11 cellular contexts compared by ENCODE assay signal in genomic region chr2:61193670-61194561, GRCh38. TPM values are rescaled to one million over a fixed set of nuclear protein-coding genes. Genes with fewer than 3 reads are reported as not detected.
DNase-seq lines count a peak whose midpoint lies in the region; ATAC-seq and TF ChIP-seq lines count a peak whose summit lies in the region.
"Had no signal": no experiment of that assay in that cellular context is flagged by ENCODE, and none has a peak within 500 bp of the region (broad histone marks: within the 10 kb centered on the region; RNA-seq: fewer than 3 reads in every experiment).

No MANE protein-coding gene starts in this region.

- peaks cover 3% of the 10 kb centered on the region; the same call in 1 of the 2 replicates for H4K20me1 ChIP-seq in DND-41 (ENCODE audit: insufficient read depth, low read length)

- H3K79me2 ChIP-seq in DND-41 (ENCODE audit: insufficient read depth, low read length) = no peaks in the 10 kb centered on the region
- H3K79me2 ChIP-seq: parathyroid adenoma had no signal

- H3K9ac ChIP-seq in DND-41 (ENCODE audit: low read depth, low read length) = no peak overlapping the region
- H3K9ac ChIP-seq: parathyroid adenoma had no signal

- H3K36me3 Mint-ChIP-seq in activated naive CD8-positive, alpha-beta T cell treated with anti-CD3 and anti-CD28 coated beads, Interleukin-2, amount 10 ng/mL, durations not matched to agents 7 days and 5 days = peaks cover 24% of the 10 kb centered on the region
- H3K36me3 Mint-ChIP-seq in natural killer cell = peaks cover under 1% of the 10 kb centered on the region

- TF ChIP-seq CTCF in DND-41 (IDR thresholded peaks at IDR 0.05; ENCODE audit: borderline replicate concordance, extremely low read depth, low read length, poor library complexity, severe bottlenecking) (no peak), natural killer cell (IDR thresholded peaks at IDR 0.05) (no peak), testis (IDR thresholded peaks at IDR 0.05) (no peak)

- no peak for TF ChIP-seq POLR2A in testis (IDR thresholded peaks at IDR 0.05)

- H3K9me3 ChIP-seq in DND-41 (ENCODE audit: insufficient read depth, low read length, severe bottlenecking) = no peaks in the 10 kb centered on the region
- no peaks in the 10 kb centered on the region for H3K9me3 ChIP-seq in testis

- H3K9me3 Mint-ChIP-seq in activated naive CD8-positive, alpha-beta T cell treated with anti-CD3 and anti-CD28 coated beads, Interleukin-2, amount 10 ng/mL, durations not matched to agents 7 days and 5 days = no peaks in the 10 kb centered on the region
- no peaks in the 10 kb centered on the region for H3K9me3 Mint-ChIP-seq in natural killer cell
- H3K9me3 Mint-ChIP-seq: CD14-positive monocyte had no signal

- no peaks in the 10 kb centered on the region for H3K27me3 Mint-ChIP-seq in activated naive CD8-positive, alpha-beta T cell treated with anti-CD3 and anti-CD28 coated beads, Interleukin-2, amount 10 ng/mL, durations not matched to agents 7 days and 5 days
- no peaks in the 10 kb centered on the region for H3K27me3 Mint-ChIP-seq in natural killer cell (ENCODE audit: low read depth in 2 of 2)

- 83 to 86% methylated on average over 4 of the region's 4 CpGs for WGBS in testis, 2 donors

- no peak overlapping the region for H3K4me2 ChIP-seq in DND-41 (ENCODE audit: insufficient read depth, low read length)

- H3K4me3 ChIP-seq in DND-41 (ENCODE audit: low read depth in 1 of 2, low read length in 2 of 2) = no peak overlapping the region
- H3K4me3 ChIP-seq in testis = no peak overlapping the region
- H3K4me3 ChIP-seq: lung had no signal

- H3K27ac Mint-ChIP-seq in activated naive CD8-positive, alpha-beta T cell treated with anti-CD3 and anti-CD28 coated beads, Interleukin-2, amount 10 ng/mL, durations not matched to agents 7 days and 5 days = peak overlapping the region; percentile 58
- H3K27ac Mint-ChIP-seq in natural killer cell = peak overlapping the region; percentile 78 to 79

- DNase-seq in DND-41 (no peak), Kasumi-1 (lab: John Stamatoyannopoulos, UW) (peak; percentile 23 to 25), natural killer cell (no peak), HPDE6-E6E7 (ENCODE audit: extremely low spot score) (no peak), testis (no peak)
- no peak for DNase-seq in activated naive CD8-positive, alpha-beta T cell treated with anti-CD3 and anti-CD28 coated beads, Interleukin-2, amount 10 ng/mL, durations not matched to agents 7 days and 5 days
- DNase-seq: NCI-H2171 had no signal

- H3K4me1 ChIP-seq in DND-41 (ENCODE audit: insufficient read depth, low read length) (no peaks in the 10 kb centered on the region), testis (no peaks in the 10 kb centered on the region)
- H3K4me1 ChIP-seq: parathyroid adenoma had no signal

- H3K27me3 ChIP-seq in DND-41 (ENCODE audit: insufficient read depth, low read length, poor library complexity) (no peaks in the 10 kb centered on the region), testis (no peaks in the 10 kb centered on the region)

- peak; percentile 36; the same call in 1 of the 3 replicates for ATAC-seq in DND-41 (ENCODE audit: insufficient read depth, low read depth)
- peak; percentile 73 for ATAC-seq in activated naive CD8-positive, alpha-beta T cell treated with anti-CD3 and anti-CD28 coated beads, Interleukin-2, amount 10 ng/mL, durations not matched to agents 7 days and 5 days (ENCODE audit: low read depth)
- ATAC-seq in natural killer cell = peak; percentile 95 to 98 (median 95)
- no peak for ATAC-seq in GM21526 (IDR thresholded peaks at IDR 0.05; ENCODE audit: low FRiP score, unreplicated experiment)

- H2AFZ ChIP-seq in DND-41 (ENCODE audit: low read depth, low read length) = no peak overlapping the region
- H2AFZ ChIP-seq: parathyroid adenoma had no signal

- intact Hi-C loops in natural killer cell (cut with micrococcal nuclease) (no loop called here), testis (cut with DNase I; ENCODE audit: low total_unique reads) (no loop called here)

- H3K27ac ChIP-seq in DND-41 (ENCODE audit: low read length) (no peak overlapping the region), testis (no peak overlapping the region)
- H3K27ac ChIP-seq: parathyroid adenoma had no signal

- POLR2A ChIA-PET in activated naive CD8-positive, alpha-beta T cell treated with anti-CD3 and anti-CD28 coated beads, Interleukin-2, amount 10 ng/mL, durations not matched to agents 7 days and 5 days (lab: Charles Lee) = no interaction called here

- H3K4me3 Mint-ChIP-seq in activated naive CD8-positive, alpha-beta T cell treated with anti-CD3 and anti-CD28 coated beads, Interleukin-2, amount 10 ng/mL, durations not matched to agents 7 days and 5 days = no peak overlapping the region
- H3K4me3 Mint-ChIP-seq in natural killer cell = peak overlapping the region; percentile 49
- H3K4me3 Mint-ChIP-seq: CD14-positive monocyte had no signal

- peaks cover 12% of the 10 kb centered on the region for H3K4me1 Mint-ChIP-seq in activated naive CD8-positive, alpha-beta T cell treated with anti-CD3 and anti-CD28 coated beads, Interleukin-2, amount 10 ng/mL, durations not matched to agents 7 days and 5 days
- H3K4me1 Mint-ChIP-seq in natural killer cell = peaks cover 27 to 35% of the 10 kb centered on the region in 2 donors
- H3K4me1 Mint-ChIP-seq: CD14-positive monocyte had no signal

- H3K36me3 ChIP-seq in DND-41 (ENCODE audit: insufficient read depth, low read length) (peaks cover 54% of the 10 kb centered on the region), testis (ENCODE audit: low read depth, missing control alignments) (no peaks in the 10 kb centered on the region)

RNA-seq across cellular contexts. Expression of gene C2orf74, which starts 31.9 kb away (rescaled TPM):
- 10 to 100 TPM in 1 of 2 experiments, 1 to 10 TPM in 1; 7.6 to 16.1 TPM for total RNA-seq in activated naive CD8-positive, alpha-beta T cell treated with anti-CD3 and anti-CD28 coated beads, Interleukin-2, amount 10 ng/mL, durations not matched to agents 7 days and 5 days
- total RNA-seq in natural killer cell (1 to 10 TPM; 5.7 to 6.1 (median 6.0) TPM), testis (10 to 100 TPM; 39.4 to 40.4 TPM)
- polyA plus RNA-seq in testis (ENCODE audit: insufficient read depth, low read depth, low replicate concordance) = 50.0 TPM

Comparison
In these comparisons a context has a peak if more than half of its experiments do, and no peak if none do; other contexts are left out.
1. DNase-seq: peak in Kasumi-1 (2 of 2); none in DND-41 (single experiment), activated naive CD8-positive, alpha-beta T cell treated with anti-CD3 and anti-CD28 coated beads, Interleukin-2, amount 10 ng/mL, durations not matched to agents 7 days and 5 days (single experiment), natural killer cell (single experiment), HPDE6-E6E7 (single experiment) and testis (single experiment).